In the genomic region with DNA sequence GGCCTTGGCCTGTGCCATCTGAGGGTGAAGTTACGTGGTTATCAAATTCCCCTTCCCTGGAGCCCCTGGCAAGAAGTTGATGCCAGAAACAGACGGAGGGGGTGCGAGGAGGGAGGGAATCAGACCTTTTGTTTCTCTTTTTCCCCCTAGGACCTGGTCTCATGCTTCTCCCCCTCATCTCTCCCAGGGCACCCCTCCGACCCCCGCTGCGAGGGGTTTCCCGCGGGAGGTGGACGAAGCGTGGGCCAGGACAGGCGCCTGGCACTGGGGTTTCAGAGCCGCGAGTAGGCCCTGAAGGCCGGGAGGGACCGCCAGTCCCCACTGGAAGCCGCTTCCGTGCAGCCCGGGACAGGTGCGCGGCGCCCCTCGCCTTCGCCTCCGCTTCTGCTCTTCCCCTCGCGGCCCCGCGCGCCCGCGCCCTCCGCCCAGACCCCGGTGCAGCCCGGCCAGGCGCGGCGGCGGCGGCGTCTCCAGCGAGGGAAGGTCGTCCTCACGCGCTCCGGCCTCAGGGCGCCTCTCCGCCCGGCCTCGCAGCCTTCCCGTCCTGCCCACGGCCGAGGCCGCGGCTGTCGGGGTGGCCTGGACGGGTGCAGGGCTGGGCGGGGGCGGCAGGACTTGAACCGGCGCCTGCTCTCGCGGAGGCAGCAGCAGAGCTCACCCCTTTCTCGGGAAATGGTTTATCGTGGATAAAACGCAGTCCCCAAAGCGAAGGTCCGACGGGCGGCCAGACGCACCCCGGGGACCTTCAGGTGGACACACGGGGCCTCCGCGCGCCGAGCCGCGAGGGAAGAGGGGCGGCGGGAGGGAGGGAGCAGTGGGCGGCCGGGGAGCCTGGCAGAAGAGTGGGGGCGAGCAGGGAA, we compare ENCODE assay signal across 9 cellular contexts. TPM values are rescaled to one million over a fixed set of nuclear protein-coding genes. Genes with fewer than 3 reads are reported as not detected.
DNase-seq lines count a peak whose midpoint lies in the region; ATAC-seq and TF ChIP-seq lines count a peak whose summit lies in the region.
"Had no signal": no experiment of that assay in that cellular context is flagged by ENCODE, and none has a peak within 500 bp of the region (broad histone marks: within the 10 kb centered on the region; RNA-seq: fewer than 3 reads in every experiment).

No MANE protein-coding gene starts in this region.

- intact Hi-C loops in colonic mucosa (cut with DNase I): no loop called here
- intact Hi-C loops in left lung (cut with DNase I): no loop called here

- no peak for DNase-seq in Peyer's patch
- no peak for DNase-seq in colonic mucosa
- DNase-seq in left lung: peak in 1 of 2 donors; percentile 66
- DNase-seq in stimulated activated naive CD8-positive, alpha-beta T cell treated with anti-CD3 and anti-CD28 coated beads, Interleukin-15, Interleukin-2, amounts not matched to agents 100 U/mL and 50 U/mL, for 24 hours: no peak
- no peak for DNase-seq in activated CD4-positive, CD25-positive, alpha-beta regulatory T cell treated with anti-CD3 and anti-CD28 coated beads, Interleukin-2, amount 50 U/mL, for 72 hours
- DNase-seq in OCI-M2 (lab: John Stamatoyannopoulos, UW; ENCODE audit: unreplicated experiment): no peak
- DNase-seq: GDM1; stimulated activated naive B cell treated with anti-CD40 and anti-IgM and Interleukin-4, amounts not matched to agents 10 μg/mL and 1 μg/mL and 100 μg/mL, for 72 hours had no signal

- H3K4me1 ChIP-seq in Peyer's patch (no peaks in the 10 kb centered on the region), colonic mucosa (no peaks in the 10 kb centered on the region), left lung (peaks cover 0 to 7% of the 10 kb centered on the region in 2 donors)

- peaks cover 0 to 8% of the 10 kb centered on the region in 2 donors for H3K27me3 ChIP-seq in Peyer's patch
- H3K27me3 ChIP-seq in colonic mucosa: peaks cover 10% of the 10 kb centered on the region
- peaks cover 13 to 46% of the 10 kb centered on the region in 2 donors for H3K27me3 ChIP-seq in left lung

- H3K9ac ChIP-seq in colonic mucosa (ENCODE audit: low read depth in 2 of 2, low read length in 2 of 2): peak overlapping the region in 1 of 2 donors; percentile 35

- peak overlapping the region; percentile 20 to 40 (median 32) for H3K4me3 ChIP-seq in Peyer's patch
- peak overlapping the region; percentile 5 for H3K4me3 ChIP-seq in colonic mucosa
- peak overlapping the region; percentile 9 to 26 for H3K4me3 ChIP-seq in left lung

- TF ChIP-seq CTCF in Peyer's patch (IDR thresholded peaks at IDR 0.05) (no peak), colonic mucosa (IDR thresholded peaks at IDR 0.05) (no peak), left lung (IDR thresholded peaks at IDR 0.05) (no peak)

- TF ChIP-seq POLR2A in Peyer's patch (IDR thresholded peaks at IDR 0.05): no peak

- H3K36me3 ChIP-seq in Peyer's patch (no peaks in the 10 kb centered on the region), colonic mucosa (no peaks in the 10 kb centered on the region), left lung (no peaks in the 10 kb centered on the region)

- peak overlapping the region in 2 of 4 donors; percentile 22 to 32 for H3K27ac ChIP-seq in Peyer's patch
- H3K27ac ChIP-seq in colonic mucosa: no peak overlapping the region
- H3K27ac ChIP-seq in left lung: no peak overlapping the region

- H3K9me3 ChIP-seq in Peyer's patch (no peaks in the 10 kb centered on the region), colonic mucosa (no peaks in the 10 kb centered on the region), left lung (peaks cover 0 to 4% of the 10 kb centered on the region in 2 donors)

- ATAC-seq in left lung (peak; percentile 44), HG02970 (IDR thresholded peaks at IDR 0.05; ENCODE audit: low FRiP score, unreplicated experiment) (no peak)
- ATAC-seq in stimulated activated naive CD8-positive, alpha-beta T cell treated with anti-CD3 and anti-CD28 coated beads, Interleukin-15, Interleukin-2, amounts not matched to agents 100 U/mL and 50 U/mL, for 24 hours: peak; percentile 32
- ATAC-seq: stimulated activated naive B cell treated with anti-CD40 and anti-IgM and Interleukin-4, amounts not matched to agents 10 μg/mL and 1 μg/mL and 100 μg/mL, for 72 hours had no signal

RNA-seq across cellular contexts. Expression of gene ADAMTS17, which starts 31.5 kb away (rescaled TPM):
- total RNA-seq in Peyer's patch (10 to 100 TPM in 1 of 4 donors, 1 to 10 TPM in 3; 7.2 to 15.1 (median 8.9) TPM), colonic mucosa (1 to 10 TPM; 4.2 to 8.3 TPM), left lung (1 to 10 TPM; 2.9 to 3.8 TPM)
